Comparison of ENCODE assay signal across 8 cellular contexts in the genomic region with DNA sequence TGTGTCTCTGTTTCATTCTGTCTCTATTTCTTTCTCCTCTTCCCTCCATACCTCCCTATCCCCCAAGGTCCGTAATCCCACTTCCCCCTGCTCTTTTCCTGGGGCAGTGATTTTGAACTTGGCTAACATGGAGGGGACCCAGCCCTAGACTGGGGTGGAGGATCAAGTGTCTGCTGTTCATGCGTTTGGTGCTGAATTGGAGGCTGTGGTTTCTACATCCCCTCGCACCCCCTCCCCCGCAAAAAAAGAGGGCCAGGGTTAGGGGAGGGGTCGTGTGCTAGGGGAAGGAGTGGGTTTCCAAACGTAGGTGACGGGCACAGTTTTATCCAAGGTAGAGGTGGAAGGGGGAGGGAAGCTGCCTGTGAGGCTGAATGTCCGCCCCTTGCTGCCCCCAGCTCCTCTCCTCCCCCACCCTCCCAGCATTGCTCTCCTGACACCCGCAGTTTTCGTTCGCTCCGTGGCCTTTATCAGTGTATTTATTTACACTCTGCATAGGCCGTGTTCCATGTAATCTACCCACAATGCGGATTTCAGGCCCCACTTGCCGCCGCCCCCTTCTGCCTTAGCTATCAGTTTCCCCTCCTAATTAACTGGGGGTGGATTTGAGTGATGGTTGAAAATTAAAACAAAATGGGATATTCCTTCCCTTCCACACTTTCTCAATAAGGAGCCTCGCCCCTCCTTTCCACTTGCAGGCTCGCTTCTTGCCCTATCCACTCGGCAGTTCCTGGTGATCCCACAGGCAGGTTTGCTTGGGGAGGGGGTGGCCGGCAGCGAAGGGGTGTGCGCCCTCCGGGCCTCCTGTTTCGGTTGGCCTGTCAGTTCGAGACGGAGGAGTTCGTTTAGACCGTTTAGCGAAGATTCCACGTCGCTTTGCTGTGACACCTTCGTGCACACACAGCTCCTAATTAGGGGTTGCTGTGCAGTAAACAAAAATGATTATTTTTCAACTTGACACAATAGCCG. TPM values are rescaled to one million over a fixed set of nuclear protein-coding genes. Genes with fewer than 3 reads are reported as not detected.
A peak's percentile ranks its signal among the peaks of the same experiment; 100 is the strongest.
DNase-seq lines count a peak whose midpoint lies in the region; ATAC-seq, FAIRE-seq and TF ChIP-seq lines count a peak whose summit lies in the region.
"Had no signal": no experiment of that assay in that cellular context is flagged by ENCODE, and none has a peak within 500 bp of the region (broad histone marks: within the 10 kb centered on the region; RNA-seq: fewer than 3 reads in every experiment).

No MANE protein-coding gene starts in this region.

- H3K9me3 ChIP-seq in CD4-positive, alpha-beta T cell (ENCODE audit: control insufficient read depth, low read length) = no peaks in the 10 kb centered on the region
- H3K9me3 ChIP-seq in astrocyte (ENCODE audit: insufficient read depth, low read depth, low read length) = no peaks in the 10 kb centered on the region

- H3K4me1 ChIP-seq in astrocyte (ENCODE audit: insufficient read depth, low read length) = peaks cover 3% of the 10 kb centered on the region

- DNase-seq in CD4-positive, alpha-beta T cell = no peak
- DNase-seq in EL (peak; percentile 16), astrocyte (ENCODE audit: low read depth) (no peak), natural killer cell (no peak), RWPE1 (ENCODE audit: low spot score) (no peak), Kasumi-1 (lab: John Stamatoyannopoulos, UW) (no peak)

- H3K27ac Mint-ChIP-seq in CD4-positive, alpha-beta T cell = no peak overlapping the region
- H3K27ac Mint-ChIP-seq in astrocyte (ENCODE audit: unreplicated experiment) (no peak overlapping the region), natural killer cell (no peak overlapping the region)

- no peak overlapping the region for H3K27ac ChIP-seq in CD4-positive, alpha-beta T cell (ENCODE audit: low read depth, low read length)
- H3K27ac ChIP-seq in astrocyte (ENCODE audit: low read depth, low read length) (no peak overlapping the region), RWPE1 (no peak overlapping the region)

- no peaks in the 10 kb centered on the region for H4K20me1 ChIP-seq in astrocyte (ENCODE audit: insufficient read depth, low read length)

- CTCF ChIA-PET in CD4-positive, alpha-beta T cell (lab: Charles Lee) = interaction anchor here (1.0 kb wide), 1 partner anchor 10 kb away, joined by 3 read pairs; no protein-coding TSS in a partner anchor
- CTCF ChIA-PET in RWPE1 (lab: Yijun Ruan, JAX) = interaction anchor here (0.6 kb wide), 1 partner anchor 53 kb away, joined by 3 read pairs; no protein-coding TSS in a partner anchor

- H3K27me3 ChIP-seq in CD4-positive, alpha-beta T cell (ENCODE audit: control insufficient read depth, insufficient read depth, low read length) = peaks cover 50% of the 10 kb centered on the region
- H3K27me3 ChIP-seq in astrocyte (ENCODE audit: insufficient read depth, low read length) = peaks cover 61% of the 10 kb centered on the region

- POLR2A ChIA-PET in CD4-positive, alpha-beta T cell (lab: Charles Lee) = interaction anchor here (1.3 kb wide), 1 partner anchor 10 kb away, joined by 4 read pairs; no protein-coding TSS in a partner anchor
- POLR2A ChIA-PET in RWPE1 (lab: Yijun Ruan, JAX; ENCODE audit: low non-redundant PET) = no interaction called here

- intact Hi-C loops in CD4-positive, alpha-beta T cell (cut with DNase I, micrococcal nuclease) = loop anchor here in 1 of 2 experiments (10.0 kb wide), 1 partner anchor 232 kb away; a partner anchor contains a TSS
- intact Hi-C loops in natural killer cell (cut with micrococcal nuclease) = no loop called here

- TF ChIP-seq CTCF in CD4-positive, alpha-beta T cell (IDR thresholded peaks at IDR 0.05) = no peak
- no peak for TF ChIP-seq CTCF in astrocyte (IDR thresholded peaks at IDR 0.05; ENCODE audit: insufficient read depth, low read depth, low read length)
- TF ChIP-seq CTCF in natural killer cell (IDR thresholded peaks at IDR 0.05) = no peak
- no peak for TF ChIP-seq CTCF in RWPE1 (conservative IDR thresholded peaks at IDR 0.05; ENCODE audit: low read depth)

- H3K27me3 Mint-ChIP-seq in CD4-positive, alpha-beta T cell = peaks cover 54% of the 10 kb centered on the region
- H3K27me3 Mint-ChIP-seq in astrocyte (ENCODE audit: low read depth, unreplicated experiment) (peaks cover 55% of the 10 kb centered on the region), natural killer cell (ENCODE audit: low read depth in 2 of 2) (peaks cover 41 to 68% of the 10 kb centered on the region in 2 donors)

- no peak for FAIRE-seq in astrocyte (lab: Jason Lieb, UNC)
- FAIRE-seq: keratinocyte had no signal

- ATAC-seq in CD4-positive, alpha-beta T cell (ENCODE audit: poor library complexity) = no peak
- ATAC-seq in natural killer cell (no peak), HG03354 (IDR thresholded peaks at IDR 0.05; ENCODE audit: poor library complexity, severe bottlenecking, unreplicated experiment) (no peak)

- H3K36me3 Mint-ChIP-seq in CD4-positive, alpha-beta T cell (ENCODE audit: low read depth) = no peaks in the 10 kb centered on the region
- H3K36me3 Mint-ChIP-seq in astrocyte (ENCODE audit: low read depth, unreplicated experiment) = no peaks in the 10 kb centered on the region
- H3K36me3 Mint-ChIP-seq in natural killer cell = no peaks in the 10 kb centered on the region

- peak overlapping the region; percentile 47 for H3K4me2 ChIP-seq in astrocyte (ENCODE audit: low read length)

- H3K36me3 ChIP-seq in astrocyte (ENCODE audit: insufficient read depth, low read length) = no peaks in the 10 kb centered on the region

- peak overlapping the region; percentile 89 for H3K4me3 Mint-ChIP-seq in CD4-positive, alpha-beta T cell
- H3K4me3 Mint-ChIP-seq in astrocyte (ENCODE audit: unreplicated experiment) (no peak overlapping the region), natural killer cell (peak overlapping the region; percentile 69)

- no peak overlapping the region for H2AFZ ChIP-seq in astrocyte (ENCODE audit: low read depth, low read length)

- no peaks in the 10 kb centered on the region for H3K9me3 Mint-ChIP-seq in CD4-positive, alpha-beta T cell
- no peaks in the 10 kb centered on the region for H3K9me3 Mint-ChIP-seq in astrocyte (ENCODE audit: unreplicated experiment)
- no peaks in the 10 kb centered on the region for H3K9me3 Mint-ChIP-seq in natural killer cell

- no peaks in the 10 kb centered on the region for H3K79me2 ChIP-seq in astrocyte (ENCODE audit: insufficient read depth, low read length)

- peaks cover 25% of the 10 kb centered on the region for H3K4me1 Mint-ChIP-seq in CD4-positive, alpha-beta T cell (ENCODE audit: low read depth)
- H3K4me1 Mint-ChIP-seq in astrocyte (ENCODE audit: low read depth, unreplicated experiment) (no peaks in the 10 kb centered on the region), natural killer cell (peaks cover 5 to 24% of the 10 kb centered on the region in 2 donors)

- no peak overlapping the region for H3K9ac ChIP-seq in astrocyte (ENCODE audit: low read length)

- H3K4me3 ChIP-seq in astrocyte (ENCODE audit: insufficient read depth, low read depth, low read length) = no peak overlapping the region

RNA-seq across cellular contexts. Expression of a gene that starts 2.0 kb away (rescaled TPM):
- total RNA-seq in CD4-positive, alpha-beta T cell = 1 to 10 TPM; 7.3 to 7.9 TPM
- total RNA-seq in astrocyte (1.7 and 2.8 TPM in 2 replicates), natural killer cell (1 to 10 TPM in 2 of 3 donors, under 1 TPM in 1; 0.45 to 4.6 (median 1.1) TPM)
